ENCODE assay signal across 9 cellular contexts in genomic region chr11:118907749-118908106, GRCh38. TPM values are rescaled to one million over a fixed set of nuclear protein-coding genes. Genes with fewer than 3 reads are reported as not detected.
DNase-seq lines count a peak whose midpoint lies in the region; ATAC-seq, FAIRE-seq and TF ChIP-seq lines count a peak whose summit lies in the region.
"Had no signal": no experiment of that assay in that cellular context is flagged by ENCODE, and none has a peak within 500 bp of the region (broad histone marks: within the 10 kb centered on the region; RNA-seq: fewer than 3 reads in every experiment).

No MANE protein-coding gene starts in this region.

- in situ Hi-C loops in K562 (cut with MboI): no loop called here

- H3K4me3 ChIP-seq in cardiac muscle cell: no peak overlapping the region
- H3K4me3 ChIP-seq in K562: no peak overlapping the region
- no peak overlapping the region for H3K4me3 ChIP-seq in mucosa of stomach (ENCODE audit: low read length)
- no peak overlapping the region for H3K4me3 ChIP-seq in upper lobe of right lung

- peaks cover 4% of the 10 kb centered on the region for H3K9me1 ChIP-seq in K562 (ENCODE audit: control insufficient read depth, insufficient read depth, low read length)

- ATAC-seq in Right ventricle myocardium superior (ENCODE audit: poor library complexity) (no peak), K562 (no peak), upper lobe of right lung (no peak), GM18519 (IDR thresholded peaks at IDR 0.05; ENCODE audit: low FRiP score, unreplicated experiment) (no peak)

- no peaks in the 10 kb centered on the region for H3K9me3 ChIP-seq in cardiac muscle cell (ENCODE audit: low read depth)
- H3K9me3 ChIP-seq in K562 (replicated peaks; ENCODE audit: control insufficient read depth, insufficient read depth, low read depth, low read length): no peaks in the 10 kb centered on the region; the same call in none of the 2 replicates
- no peaks in the 10 kb centered on the region for H3K9me3 ChIP-seq in mucosa of stomach (ENCODE audit: control insufficient read depth, low read length)
- H3K9me3 ChIP-seq in upper lobe of right lung: no peaks in the 10 kb centered on the region

- DNase-seq in cardiac muscle cell (ENCODE audit: low read depth in 1 of 2, low spot score in 1 of 2) (no peak), Right ventricle myocardium superior (no peak), K562 (ENCODE audit: extremely low read depth in 1 of 4, low spot score in 3 of 4) (no peak), upper lobe of right lung (peak; percentile 54), NCI-H2081 (lab: John Stamatoyannopoulos, UW) (no peak), urothelium cell line (ENCODE audit: low spot score) (no peak)

- TF ChIP-seq RAD21 in K562 (CRISPR knock-in tag; conservative IDR thresholded peaks at IDR 0.05 in 1 of 2, IDR thresholded peaks at IDR 0.05 in 1 of 2): no peak

- H3K79me2 ChIP-seq in K562 (ENCODE audit: control insufficient read depth, insufficient read depth, low read length): peaks cover 26% of the 10 kb centered on the region

- H3K27ac ChIP-seq in cardiac muscle cell (peak overlapping the region; percentile 98), K562 (ENCODE audit: extremely low read depth, low read depth, low read length) (no peak overlapping the region), upper lobe of right lung (no peak overlapping the region)

- TF ChIP-seq POLR2A in K562 (conservative IDR thresholded peaks at IDR 0.05): no peak

- intact Hi-C loops in Right ventricle myocardium superior (cut with DNase I) (loop anchor here (2.0 kb wide), 1 partner anchor 49 kb away; the partner anchor contains the start of gene UPK2), K562 (cut with micrococcal nuclease) (loop anchor here (1.0 kb wide), 2 partner anchors 21 to 49 kb away; partner anchors contain the start of gene UPK2), upper lobe of right lung (cut with DNase I) (loop anchor here (2.0 to 10.0 kb wide), 2 partner anchors 21 to 47 kb away; partner anchors contain the start of gene UPK2)

- H3K9ac ChIP-seq in K562 (ENCODE audit: insufficient read depth in 1 of 2, low read depth in 2 of 2, low read length in 2 of 2): no peak overlapping the region
- peak overlapping the region; percentile 18 for H3K9ac ChIP-seq in mucosa of stomach (ENCODE audit: low read length)

- POLR2A ChIA-PET in K562 (lab: Yijun Ruan, JAX): no interaction called here

- H3K27me3 ChIP-seq in cardiac muscle cell (no peaks in the 10 kb centered on the region), K562 (ENCODE audit: control insufficient read depth in 2 of 2, insufficient read depth in 2 of 2, low read length in 2 of 2) (no peaks in the 10 kb centered on the region; a peak in 1 of 5 replicates), mucosa of stomach (ENCODE audit: control insufficient read depth, insufficient read depth, low read length) (no peaks in the 10 kb centered on the region), upper lobe of right lung (no peaks in the 10 kb centered on the region)

- FAIRE-seq in K562 (lab: Jason Lieb, UNC): no peak
- FAIRE-seq in urothelium cell line (lab: Jason Lieb, UNC): no peak

- CTCF ChIA-PET in K562 (lab: Yijun Ruan, JAX; ENCODE audit: low intra/inter-chr PET ratio): interaction anchor here (0.7 to 2.7 kb wide), 5 partner anchors 18 to 60 kb away, joined by 3 to 25 read pairs (median 13); partner anchors contain the start of genes BCL9L and UPK2

- no peak overlapping the region for H2AFZ ChIP-seq in K562 (ENCODE audit: low read depth, low read length)

- no peak for TF ChIP-seq EP300 in K562 (IDR thresholded peaks at IDR 0.05; ENCODE audit: low read length)

- BruUV-seq in K562 (replicated peaks; lab: Mats Ljungman, UMichigan): no TSS peak

- TF ChIP-seq CTCF in cardiac muscle cell (IDR thresholded peaks at IDR 0.05; ENCODE audit: low read depth, low read length) (no peak), K562 (IDR thresholded peaks at IDR 0.05 in 2 of 3, conservative IDR thresholded peaks at IDR 0.05 in 1 of 3; ENCODE audit: insufficient read depth in 2 of 3, low read depth in 1 of 3, low read length in 3 of 3) (no peak), upper lobe of right lung (IDR thresholded peaks at IDR 0.05) (no peak)

- peaks cover 4% of the 10 kb centered on the region for H3K36me3 ChIP-seq in cardiac muscle cell
- H3K36me3 ChIP-seq in K562 (ENCODE audit: control insufficient read depth, insufficient read depth, low read length): peaks cover 36% of the 10 kb centered on the region; the same call in 2 of the 3 replicates
- H3K36me3 ChIP-seq in mucosa of stomach (ENCODE audit: control insufficient read depth, insufficient read depth, low read length): peaks cover 15% of the 10 kb centered on the region
- peaks cover 52% of the 10 kb centered on the region for H3K36me3 ChIP-seq in upper lobe of right lung

- WGBS in K562 (ENCODE audit: insufficient coverage, low coverage, missing lambda C conversion rate): 74% methylated on average over 5 of the region's 5 CpGs

- H3K4me2 ChIP-seq in K562 (ENCODE audit: insufficient read depth, low read length): no peak overlapping the region

- H3K4me1 ChIP-seq in cardiac muscle cell (ENCODE audit: low read depth): peaks cover 51% of the 10 kb centered on the region
- H3K4me1 ChIP-seq in K562 (replicated peaks in 1 of 2; ENCODE audit: control insufficient read depth in 2 of 2, insufficient read depth in 2 of 2, low read length in 2 of 2): peaks cover 27 to 54% of the 10 kb centered on the region in 2 experiments
- peaks cover 60% of the 10 kb centered on the region for H3K4me1 ChIP-seq in mucosa of stomach (ENCODE audit: control insufficient read depth, insufficient read depth, low read length)
- H3K4me1 ChIP-seq in upper lobe of right lung: peaks cover 54% of the 10 kb centered on the region

- H4K20me1 ChIP-seq in K562 (replicated peaks; ENCODE audit: control insufficient read depth, insufficient read depth, low read length): no peaks in the 10 kb centered on the region

RNA-seq across cellular contexts. Expression of gene BCL9L, which starts 18.0 kb away (rescaled TPM):
- total RNA-seq in cardiac muscle cell (15.9 and 22.9 TPM in 2 replicates), Right ventricle myocardium superior (36.6 TPM), K562 (2014; rRNA removed) (2.6 and 3.3 TPM in 2 replicates), K562 (2014; rRNA removed; fragmentation: Illumina TruSeq; extraction: Trizol) (0.38 and 0.76 TPM in 2 replicates), K562 (2015; rRNA removed; fragmentation: Illumina TruSeq; extraction: Trizol) (2.2 and 2.5 TPM in 2 replicates), K562 (2021) (14.6 and 17.9 TPM in 2 replicates), upper lobe of right lung (62.5 TPM)
- polyA plus RNA-seq in cardiac muscle cell (10.0 and 11.2 TPM in 2 replicates), K562 (2011; rRNA removed) (0.61 and 1.3 TPM in 2 replicates), K562 (2014; fragmentation: Illumina TruSeq; extraction: Trizol) (7.6 and 10.1 TPM in 2 replicates), K562 (2014; fragmentation: Nextera tagmentation; extraction: Ambion mirVana) (under 1 TPM; 0.01 to 0.03 TPM), K562 (2014; rRNA removed) (4.8 and 5.3 TPM in 2 replicates)
- 10.2 and 17.0 TPM in 2 replicates for total RNA-seq in K562 (2011; cell fraction: chromatin; rRNA removed; ENCODE audit: low replicate concordance)
- 8.0 and 8.2 TPM in 2 replicates for total RNA-seq in K562 (2011; cell fraction: nucleolus; rRNA removed)
- 8.4 and 9.2 TPM in 2 replicates for total RNA-seq in K562 (2011; cell fraction: nucleoplasm; rRNA removed)
- 0.52 and 2.5 TPM in 2 replicates for polyA plus RNA-seq in K562 (2011; cell fraction: cytosol; rRNA removed)
- polyA plus RNA-seq in K562 (2011; cell fraction: nucleus; rRNA removed): 6.3 and 14.0 TPM in 2 replicates
- 9.7 and 9.9 TPM in 2 replicates for polyA plus RNA-seq in K562 (2012)
- polyA minus RNA-seq in K562 (2011; rRNA and poly(A)+ RNA removed): 0.33 and 0.60 TPM in 2 replicates
- 4.6 and 5.6 TPM in 2 replicates for polyA minus RNA-seq in K562 (2011; cell fraction: cytosol; rRNA and poly(A)+ RNA removed)
- 3.8 and 4.8 TPM in 2 replicates for polyA minus RNA-seq in K562 (2011; cell fraction: nucleus; rRNA and poly(A)+ RNA removed)

RNA-seq across cellular contexts. Expression of gene CXCR5, which starts 24.0 kb away (rescaled TPM):
- not detected in 2 replicates for total RNA-seq in cardiac muscle cell
- not detected in 2 replicates for polyA plus RNA-seq in cardiac muscle cell
- not detected for total RNA-seq in Right ventricle myocardium superior
- not detected in 2 replicates for total RNA-seq in K562 (2011; cell fraction: chromatin; rRNA removed; ENCODE audit: low replicate concordance)
- total RNA-seq in K562 (2011; cell fraction: nucleolus; rRNA removed): not detected in 2 replicates
- total RNA-seq in K562 (2011; cell fraction: nucleoplasm; rRNA removed): not detected in 2 replicates
- total RNA-seq in K562 (2014; rRNA removed): not detected in 2 replicates
- not detected in 2 replicates for total RNA-seq in K562 (2014; rRNA removed; fragmentation: Illumina TruSeq; extraction: Trizol)
- total RNA-seq in K562 (2015; rRNA removed; fragmentation: Illumina TruSeq; extraction: Trizol): not detected in 2 replicates
- total RNA-seq in K562 (2021): 0.04 TPM in 1 of 2 replicates, not detected in the other
- polyA plus RNA-seq in K562 (2011; rRNA removed): not detected in 2 replicates
- 0.03 TPM in 1 of 2 replicates, not detected in the other for polyA plus RNA-seq in K562 (2011; cell fraction: cytosol; rRNA removed)
- polyA plus RNA-seq in K562 (2011; cell fraction: nucleus; rRNA removed): not detected in 2 replicates
- not detected in 2 replicates for polyA plus RNA-seq in K562 (2012)
- polyA plus RNA-seq in K562 (2014; fragmentation: Illumina TruSeq; extraction: Trizol): not detected in 2 replicates
- polyA plus RNA-seq in K562 (2014; fragmentation: Nextera tagmentation; extraction: Ambion mirVana): under 1 TPM; 0.03 to 0.06 TPM
- polyA plus RNA-seq in K562 (2014; rRNA removed): not detected in 2 replicates
- not detected in 2 replicates for polyA minus RNA-seq in K562 (2011; rRNA and poly(A)+ RNA removed)
- polyA minus RNA-seq in K562 (2011; cell fraction: cytosol; rRNA and poly(A)+ RNA removed): not detected in 2 replicates
- polyA minus RNA-seq in K562 (2011; cell fraction: nucleus; rRNA and poly(A)+ RNA removed): not detected in 2 replicates
- not detected for total RNA-seq in upper lobe of right lung
- total RNA-seq: dermis microvascular lymphatic vessel endothelial cell had no signal

RNA-seq across cellular contexts. Expression of gene UPK2, which starts 48.4 kb away (rescaled TPM):
- total RNA-seq in cardiac muscle cell: 0.89 TPM in 1 of 2 replicates, not detected in the other
- polyA plus RNA-seq in cardiac muscle cell: 1.4 and 3.3 TPM in 2 replicates
- total RNA-seq in Right ventricle myocardium superior: not detected
- total RNA-seq in K562 (2011; cell fraction: chromatin; rRNA removed; ENCODE audit: low replicate concordance): not detected in 2 replicates
- total RNA-seq in K562 (2011; cell fraction: nucleolus; rRNA removed): not detected in 2 replicates
- total RNA-seq in K562 (2011; cell fraction: nucleoplasm; rRNA removed): not detected in 2 replicates
- not detected in 2 replicates for total RNA-seq in K562 (2014; rRNA removed)
- total RNA-seq in K562 (2014; rRNA removed; fragmentation: Illumina TruSeq; extraction: Trizol): not detected in 2 replicates
- total RNA-seq in K562 (2015; rRNA removed; fragmentation: Illumina TruSeq; extraction: Trizol): not detected in 2 replicates
- total RNA-seq in K562 (2021): not detected in 2 replicates
- polyA plus RNA-seq in K562 (2011; rRNA removed): not detected in 2 replicates
- not detected in 2 replicates for polyA plus RNA-seq in K562 (2011; cell fraction: cytosol; rRNA removed)
- not detected in 2 replicates for polyA plus RNA-seq in K562 (2011; cell fraction: nucleus; rRNA removed)
- polyA plus RNA-seq in K562 (2012): not detected in 2 replicates
- not detected in 2 replicates for polyA plus RNA-seq in K562 (2014; fragmentation: Illumina TruSeq; extraction: Trizol)
- polyA plus RNA-seq in K562 (2014; fragmentation: Nextera tagmentation; extraction: Ambion mirVana): not detected
- polyA plus RNA-seq in K562 (2014; rRNA removed): not detected in 2 replicates
- polyA minus RNA-seq in K562 (2011; rRNA and poly(A)+ RNA removed): not detected in 2 replicates
- not detected in 2 replicates for polyA minus RNA-seq in K562 (2011; cell fraction: cytosol; rRNA and poly(A)+ RNA removed)
- polyA minus RNA-seq in K562 (2011; cell fraction: nucleus; rRNA and poly(A)+ RNA removed): not detected in 2 replicates
- not detected for total RNA-seq in upper lobe of right lung
- total RNA-seq: dermis microvascular lymphatic vessel endothelial cell had no signal
